In the genomic region with DNA sequence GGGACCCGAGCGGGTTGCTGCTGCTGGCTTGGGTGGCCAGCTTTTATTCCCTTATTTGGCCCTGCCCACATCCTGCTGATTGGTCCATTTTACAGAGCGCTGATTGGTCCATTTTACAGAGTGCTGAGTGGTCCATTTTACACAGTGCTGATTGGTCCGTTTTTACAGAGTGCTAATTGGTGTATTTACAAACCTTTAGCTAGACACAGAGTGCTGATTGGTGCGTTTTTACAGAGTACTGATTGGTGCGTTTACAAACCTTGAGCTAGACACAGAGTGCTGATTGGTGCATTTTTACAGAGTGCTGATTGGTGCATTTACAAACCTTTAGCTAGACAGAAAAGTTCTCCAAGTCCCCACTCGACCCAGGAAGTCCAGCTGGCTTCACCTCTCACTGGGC, we compare ENCODE assay signal across 3 cellular contexts. TPM values are rescaled to one million over a fixed set of nuclear protein-coding genes. Genes with fewer than 3 reads are reported as not detected.
"Had no signal": no experiment of that assay in that cellular context is flagged by ENCODE, and none has a peak within 500 bp of the region (broad histone marks: within the 10 kb centered on the region; RNA-seq: fewer than 3 reads in every experiment).

No MANE protein-coding gene starts in this region.

RNA-seq across cellular contexts. Expression of gene TDRD12, which starts 19.4 kb away (rescaled TPM):
- total RNA-seq: thoracic aorta had no signal
- polyA plus RNA-seq: right cardiac atrium had no signal

RNA-seq across cellular contexts. Expression of gene RGS9BP, which starts 24.5 kb away (rescaled TPM):
- polyA plus RNA-seq: neural cell had no signal
